In the genomic region with DNA sequence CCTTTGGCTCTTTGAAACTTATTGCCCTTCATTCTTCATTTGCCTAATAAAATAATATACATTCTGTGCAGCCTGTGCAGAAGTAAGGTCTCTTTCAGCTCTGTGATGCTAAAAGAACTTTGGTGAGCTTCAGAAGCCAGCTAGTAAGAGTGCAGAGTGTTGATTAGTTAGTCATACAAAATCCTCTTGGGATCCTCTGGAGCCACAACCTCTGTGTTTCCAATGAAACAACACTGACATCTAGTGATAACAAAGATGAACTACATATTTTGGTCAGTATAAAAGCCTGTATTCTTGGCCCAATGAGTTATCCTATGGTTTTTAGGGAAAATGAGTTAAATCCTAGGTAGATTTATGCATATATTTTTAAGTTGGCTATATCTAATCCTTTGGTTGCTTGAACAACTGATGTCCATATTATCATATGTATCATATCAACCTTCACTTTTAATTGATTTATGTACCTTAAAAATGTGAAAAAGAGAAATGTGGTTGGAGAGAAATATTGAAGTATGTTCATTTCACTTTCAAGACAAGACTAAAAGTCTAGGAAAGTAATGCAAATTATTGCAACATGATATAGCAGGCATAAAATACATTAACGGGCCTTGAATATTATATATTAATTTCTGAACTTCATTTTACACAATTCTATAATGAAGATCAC, we compare ENCODE assay signal across 8 cellular contexts.
DNase-seq lines count a peak whose midpoint lies in the region; ATAC-seq lines count a peak whose summit lies in the region.

No MANE protein-coding gene starts in this region.

- DNase-seq in DMS53 treated with DMSO at 0.1 percent for 48 hours (lab: John Stamatoyannopoulos, UW; ENCODE audit: unreplicated experiment), result peak; percentile 41
- DNase-seq in NCI-H69 (lab: John Stamatoyannopoulos, UW), result peak; percentile 78
- DNase-seq in central memory CD4-positive, alpha-beta T cell, result peak; percentile 5
- DNase-seq in left kidney (ENCODE audit: low read depth, low spot score), result peak; percentile 81
- no peak for DNase-seq in effector memory CD4-positive, alpha-beta T cell
- no peak for DNase-seq in HK-2 (ENCODE audit: unreplicated experiment)

- H3K36me3 ChIP-seq in effector memory CD4-positive, alpha-beta T cell (ENCODE audit: control insufficient read depth, insufficient read depth, low read length), result no peaks in the 10 kb centered on the region

- H3K4me1 ChIP-seq in effector memory CD4-positive, alpha-beta T cell (ENCODE audit: control insufficient read depth, insufficient read depth, low read length, poor library complexity, severe bottlenecking), result no peaks in the 10 kb centered on the region

- ATAC-seq in GM19452 (IDR thresholded peaks at IDR 0.05; ENCODE audit: unreplicated experiment) (peak; percentile 85), HG03521 (IDR thresholded peaks at IDR 0.05; ENCODE audit: unreplicated experiment) (peak; percentile 67)

- no peak overlapping the region for H3K27ac ChIP-seq in effector memory CD4-positive, alpha-beta T cell (ENCODE audit: insufficient read depth, low read length, poor library complexity, severe bottlenecking)

- no peaks in the 10 kb centered on the region for H3K9me3 ChIP-seq in effector memory CD4-positive, alpha-beta T cell (ENCODE audit: control insufficient read depth, low read length)

- no peaks in the 10 kb centered on the region for H3K27me3 ChIP-seq in effector memory CD4-positive, alpha-beta T cell (replicated peaks; ENCODE audit: control insufficient read depth, insufficient read depth, low read length, poor library complexity, severe bottlenecking)

- H3K4me3 ChIP-seq in effector memory CD4-positive, alpha-beta T cell (ENCODE audit: insufficient read depth, low read depth, low read length, poor library complexity, severe bottlenecking), result no peak overlapping the region

Comparison
In these comparisons a context has a peak if more than half of its experiments do, and no peak if none do; other contexts are left out.
1. DNase-seq: peak in DMS53 treated with DMSO at 0.1 percent for 48 hours (single experiment), NCI-H69 (single experiment), central memory CD4-positive, alpha-beta T cell (single experiment) and left kidney (single experiment); none in effector memory CD4-positive, alpha-beta T cell (0 of 3) and HK-2 (single experiment).